In the genomic region with DNA sequence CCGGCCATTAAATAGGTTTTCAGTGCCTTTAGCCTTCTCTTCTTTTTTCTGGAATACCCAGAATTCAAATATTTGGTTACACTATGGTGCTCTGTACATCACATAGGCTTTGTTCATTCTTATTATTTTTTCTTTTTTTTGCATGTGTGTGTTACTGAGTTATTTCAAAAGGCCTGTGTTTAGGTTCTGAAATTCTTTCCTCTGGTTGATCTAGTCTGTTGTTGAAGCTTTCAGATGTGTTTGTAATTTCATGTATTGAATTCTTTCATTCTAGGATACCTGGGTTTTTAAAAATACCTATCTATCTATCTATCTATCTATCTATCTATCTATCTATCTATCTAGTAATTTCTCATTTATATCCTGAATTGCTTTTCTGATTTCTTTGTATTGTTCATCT, we compare ENCODE assay signal across 36 cellular contexts.
"Had no signal": no experiment of that assay in that cellular context is flagged by ENCODE, and none has a peak within 500 bp of the region (broad histone marks: within the 10 kb centered on the region; RNA-seq: fewer than 3 reads in every experiment).

No MANE protein-coding gene starts in this region.

- H3K27ac ChIP-seq: ascending aorta, cardiac muscle cell, VCaP had no signal

- H3K36me3 ChIP-seq: cardiac muscle cell had no signal

- H3K27ac Mint-ChIP-seq: activated B cell treated with CpG ODN at 0.5 μM for 24 hours; activated CD4-positive, alpha-beta memory T cell treated with anti-CD3 and anti-CD28 coated beads for 36 hours; activated CD4-positive, alpha-beta T cell treated with anti-CD3 and anti-CD28 coated beads, Interleukin-2, amount 10 ng/mL, durations not matched to agents 24 days and 14 days; activated CD8-positive, alpha-beta T cell treated with anti-CD3 and anti-CD28 coated beads for 36 hours; activated naive CD4-positive, alpha-beta T cell treated with anti-CD3 and anti-CD28 coated beads, Interleukin-2, amount 10 ng/mL, durations not matched to agents 7 days and 5 days; activated naive CD4-positive, alpha-beta T cell treated with anti-CD3 and anti-CD28 coated beads, Interleukin-2, amount 50 U/mL, for 24 hours; activated naive CD8-positive, alpha-beta T cell; activated naive CD8-positive, alpha-beta T cell treated with anti-CD3 and anti-CD28 coated beads, Interleukin-2, amount 10 ng/mL, durations not matched to agents 7 days and 5 days; activated naive CD8-positive, alpha-beta T cell treated with anti-CD3 and anti-CD28 coated beads, Interleukin-2, amount 50 U/mL, for 24 hours; activated T-cell treated with anti-CD3 and anti-CD28 coated beads, Interleukin-2, amount 50 U/mL, for 24 hours; activated T-helper 1 cell treated with anti-CD3 and anti-CD28 coated beads, Interleukin-12 subunit alpha, Interleukin-12 subunit beta, Interleukin-2, Interleukin-4 antibody, amounts not matched to agents 30 ng/mL and 10 ng/mL and 1 ng/mL, durations not matched to agents 14 hours and 24 hours and 36 hours; activated T-helper 2 cell treated with anti-CD3 and anti-CD28 coated beads, Interferon-gamma antibody, Interleukin-2, Interleukin-4, amounts not matched to agents 10 μg/mL and 5 μg/mL and 100 μg/mL, durations not matched to agents 14 hours and 24 hours and 36 hours; brain; T-helper 1 cell treated with Interleukin-12 subunit alpha and Interleukin-12 subunit beta and Interleukin-4 antibody, amounts not matched to agents 30 μg/mL and 1 μg/mL, for 36 hours; T-helper 2 cell treated with Interferon-gamma antibody and Interleukin-4, amounts not matched to agents 5 μg/mL and 100 μg/mL, for 36 hours had no signal

- H3K4me3 Mint-ChIP-seq: activated B cell treated with CpG ODN at 0.5 μM for 24 hours; activated CD4-positive, alpha-beta memory T cell treated with anti-CD3 and anti-CD28 coated beads for 36 hours; activated CD4-positive, alpha-beta T cell treated with anti-CD3 and anti-CD28 coated beads, Interleukin-2, amount 10 ng/mL, durations not matched to agents 24 days and 14 days; activated CD8-positive, alpha-beta T cell treated with anti-CD3 and anti-CD28 coated beads for 36 hours; activated naive CD4-positive, alpha-beta T cell treated with anti-CD3 and anti-CD28 coated beads, Interleukin-2, amount 10 ng/mL, durations not matched to agents 7 days and 5 days; activated naive CD4-positive, alpha-beta T cell treated with anti-CD3 and anti-CD28 coated beads, Interleukin-2, amount 50 U/mL, for 24 hours; activated naive CD8-positive, alpha-beta T cell; activated naive CD8-positive, alpha-beta T cell treated with anti-CD3 and anti-CD28 coated beads, Interleukin-2, amount 10 ng/mL, durations not matched to agents 7 days and 5 days; activated naive CD8-positive, alpha-beta T cell treated with anti-CD3 and anti-CD28 coated beads, Interleukin-2, amount 50 U/mL, for 24 hours; activated T-cell treated with anti-CD3 and anti-CD28 coated beads, Interleukin-2, amount 50 U/mL, for 24 hours; activated T-helper 1 cell treated with anti-CD3 and anti-CD28 coated beads, Interleukin-12 subunit alpha, Interleukin-12 subunit beta, Interleukin-2, Interleukin-4 antibody, amounts not matched to agents 30 ng/mL and 10 ng/mL and 1 ng/mL, durations not matched to agents 14 hours and 24 hours and 36 hours; brain; T-helper 1 cell treated with Interleukin-12 subunit alpha and Interleukin-12 subunit beta and Interleukin-4 antibody, amounts not matched to agents 30 μg/mL and 1 μg/mL, for 36 hours; T-helper 2 cell treated with Interferon-gamma antibody and Interleukin-4, amounts not matched to agents 5 μg/mL and 100 μg/mL, for 36 hours had no signal

- H3K4me3 ChIP-seq: ascending aorta, cardiac muscle cell had no signal

- DNase-seq: activated B cell treated with CpG ODN at 0.5 μM for 24 hours; activated CD4-positive, alpha-beta memory T cell treated with anti-CD3 and anti-CD28 coated beads for 36 hours; activated CD4-positive, alpha-beta T cell treated with anti-CD3 and anti-CD28 coated beads for 4 hours; activated CD4-positive, alpha-beta T cell treated with anti-CD3 and anti-CD28 coated beads, Interleukin-2, amount 10 ng/mL, durations not matched to agents 24 days and 14 days; activated CD4-positive, alpha-beta T cell treated with anti-CD3 and anti-CD28 coated beads, Interleukin-2, amount 50 U/mL, for 1 hour; activated CD4-positive, alpha-beta T cell treated with anti-CD3 and anti-CD28 coated beads, Interleukin-2, amount 50 U/mL, for 4 hours; activated CD4-positive, CD25-positive, alpha-beta regulatory T cell treated with anti-CD3 and anti-CD28 coated beads, Interleukin-2, amount 50 U/mL, for 72 hours; activated CD8-positive, alpha-beta memory T cell treated with anti-CD3 and anti-CD28 coated beads, Interleukin-2, amount 50 U/mL, for 4 hours; activated CD8-positive, alpha-beta T cell treated with anti-CD3 and anti-CD28 coated beads for 36 hours; activated effector memory CD4-positive, alpha-beta T cell treated with Interleukin-2 at 50 U/mL for 16 hours; activated gamma-delta T cell; activated naive CD4-positive, alpha-beta T cell treated with anti-CD3 and anti-CD28 coated beads, Interleukin-2, amount 10 ng/mL, durations not matched to agents 7 days and 5 days; activated naive CD4-positive, alpha-beta T cell treated with Interleukin-2 at 50 U/mL for 16 hours; activated naive CD8-positive, alpha-beta T cell treated with anti-CD3 and anti-CD28 coated beads, Interleukin-2, amount 10 ng/mL, durations not matched to agents 7 days and 5 days; activated naive CD8-positive, alpha-beta T cell treated with anti-CD3 and anti-CD28 coated beads, Interleukin-2, amount 50 U/mL, for 24 hours; activated T-cell treated with anti-CD3 and anti-CD28 coated beads, Interleukin-2, amount 50 U/mL, for 24 hours; activated T-cell treated with anti-CD3 and anti-CD28 coated beads, Interleukin-2, amount 50 U/mL, for 48 hours; amygdala; anterior cingulate cortex; caudate nucleus; SW 1271; T-helper 1 cell; T-helper 2 cell; T-helper 9 cell had no signal

- ATAC-seq: activated CD8-positive, alpha-beta T cell treated with anti-CD3 and anti-CD28 coated beads for 36 hours; activated naive CD8-positive, alpha-beta T cell treated with anti-CD3 and anti-CD28 coated beads, Interleukin-2, amount 50 U/mL, for 24 hours had no signal

- FAIRE-seq: bronchial epithelial cell, TTC549 had no signal

- H3K4me1 ChIP-seq: ascending aorta had no signal

- H3K4me1 Mint-ChIP-seq: activated naive CD4-positive, alpha-beta T cell treated with anti-CD3 and anti-CD28 coated beads, Interleukin-2, amount 10 ng/mL, durations not matched to agents 7 days and 5 days; activated naive CD8-positive, alpha-beta T cell treated with anti-CD3 and anti-CD28 coated beads, Interleukin-2, amount 50 U/mL, for 24 hours had no signal

- H3K27me3 Mint-ChIP-seq: activated B cell treated with CpG ODN at 0.5 μM for 24 hours; activated CD4-positive, alpha-beta memory T cell treated with anti-CD3 and anti-CD28 coated beads for 36 hours; activated CD4-positive, alpha-beta T cell treated with anti-CD3 and anti-CD28 coated beads, Interleukin-2, amount 10 ng/mL, durations not matched to agents 24 days and 14 days; activated CD8-positive, alpha-beta T cell treated with anti-CD3 and anti-CD28 coated beads for 36 hours; activated naive CD4-positive, alpha-beta T cell treated with anti-CD3 and anti-CD28 coated beads, Interleukin-2, amount 10 ng/mL, durations not matched to agents 7 days and 5 days; activated naive CD4-positive, alpha-beta T cell treated with anti-CD3 and anti-CD28 coated beads, Interleukin-2, amount 50 U/mL, for 24 hours; activated naive CD8-positive, alpha-beta T cell; activated naive CD8-positive, alpha-beta T cell treated with anti-CD3 and anti-CD28 coated beads, Interleukin-2, amount 10 ng/mL, durations not matched to agents 7 days and 5 days; activated naive CD8-positive, alpha-beta T cell treated with anti-CD3 and anti-CD28 coated beads, Interleukin-2, amount 50 U/mL, for 24 hours; activated T-cell treated with anti-CD3 and anti-CD28 coated beads, Interleukin-2, amount 50 U/mL, for 24 hours; brain had no signal

- H3K27me3 ChIP-seq: ascending aorta, cardiac muscle cell had no signal
